ENCODE assay signal across 9 cellular contexts in the genomic region with DNA sequence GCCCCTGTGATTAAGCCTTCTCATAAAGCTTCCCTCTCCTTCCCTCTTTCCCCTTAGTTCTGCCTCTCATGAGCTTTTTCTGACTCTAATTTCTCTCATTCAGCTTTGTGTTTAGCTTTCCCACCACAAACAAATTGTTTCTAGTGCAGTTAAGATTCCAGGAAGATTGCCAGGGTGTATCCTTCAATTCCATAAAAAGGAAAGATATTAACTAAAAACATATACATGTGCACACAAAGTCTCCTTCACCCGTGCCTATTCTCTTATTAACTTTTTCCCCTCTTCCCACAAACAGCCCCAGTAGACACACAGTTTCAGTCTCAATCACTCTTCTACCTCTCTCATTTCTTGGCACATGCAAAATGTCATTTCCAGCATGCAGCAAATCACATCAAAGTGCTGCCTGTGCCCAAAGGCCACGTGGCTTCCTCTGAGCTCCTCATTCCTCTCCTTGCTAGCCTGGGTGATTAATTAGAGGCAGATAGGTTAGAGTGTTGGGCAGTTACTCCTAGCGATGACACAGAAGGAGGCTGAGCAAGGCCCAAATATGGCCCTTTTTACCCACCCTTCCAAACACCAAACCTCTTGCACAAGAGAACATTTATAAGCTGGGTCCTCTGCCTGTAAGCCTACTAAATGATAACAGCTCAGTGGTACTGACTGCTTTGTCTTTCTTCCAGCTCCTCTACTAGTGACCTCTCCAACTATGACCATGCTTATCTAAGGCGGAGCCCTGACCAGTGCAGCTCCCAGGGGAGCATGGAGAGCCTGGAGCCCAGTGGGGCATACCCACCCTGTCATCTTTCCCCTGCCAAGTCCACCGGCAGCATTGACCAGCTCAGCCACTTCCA.
DNase-seq lines count a peak whose midpoint lies in the region; ATAC-seq and TF ChIP-seq lines count a peak whose summit lies in the region.
"Had no signal": no experiment of that assay in that cellular context is flagged by ENCODE, and none has a peak within 500 bp of the region (broad histone marks: within the 10 kb centered on the region; RNA-seq: fewer than 3 reads in every experiment).

No MANE protein-coding gene starts in this region.

- CTCF ChIA-PET in GM10248 (lab: Yijun Ruan, JAX) = interaction anchor here (0.8 to 1.8 kb wide), 9 partner anchors 9 to 227 kb away, joined by 3 to 6 read pairs (median 3); no protein-coding TSS in a partner anchor

- peaks cover 34% of the 10 kb centered on the region for H3K4me1 ChIP-seq in rectal smooth muscle tissue (ENCODE audit: control insufficient read depth, insufficient read depth, low read length)

- peak; percentile 28 for DNase-seq in GM10248 (ENCODE audit: extremely low spot score)
- DNase-seq in epithelial cell of esophagus (ENCODE audit: low read depth) = peak; percentile 37
- no peak for DNase-seq in cortex of kidney (lab: John Stamatoyannopoulos, UW)
- DNase-seq in superior temporal gyrus (ENCODE audit: extremely low spot score) = no peak
- no peak for DNase-seq in NCI-H2171 treated with DMSO at 0.1 percent for 48 hours (lab: John Stamatoyannopoulos, UW)
- DNase-seq: activated naive CD4-positive, alpha-beta T cell treated with Interleukin-2 at 50 U/mL for 16 hours had no signal

- TF ChIP-seq CTCF in GM10248 (IDR thresholded peaks at IDR 0.05; ENCODE audit: control extremely low read depth, extremely low read depth, low read depth, missing control alignments) (no peak), epithelial cell of esophagus (IDR thresholded peaks at IDR 0.05; ENCODE audit: insufficient read depth, low read depth, low read length, missing control alignments) (no peak)

- H3K9ac ChIP-seq in rectal smooth muscle tissue (ENCODE audit: low read length) = no peak overlapping the region

- ATAC-seq in HG03378 (IDR thresholded peaks at IDR 0.05; ENCODE audit: unreplicated experiment) (peak; percentile 82), GM18520 (IDR thresholded peaks at IDR 0.05; ENCODE audit: unreplicated experiment) (no peak)

- POLR2A ChIA-PET in GM10248 (lab: Yijun Ruan, JAX) = no interaction called here

- peaks cover 10% of the 10 kb centered on the region for H3K36me3 ChIP-seq in rectal smooth muscle tissue (ENCODE audit: control insufficient read depth, insufficient read depth, low read length)

- H3K4me3 ChIP-seq in epithelial cell of esophagus (ENCODE audit: low read length) (no peak overlapping the region), rectal smooth muscle tissue (ENCODE audit: low read length) (no peak overlapping the region)

- peak overlapping the region; percentile 97 for H3K27ac ChIP-seq in rectal smooth muscle tissue (ENCODE audit: low read depth, low read length)

- no peaks in the 10 kb centered on the region for H3K27me3 ChIP-seq in rectal smooth muscle tissue (ENCODE audit: control insufficient read depth, insufficient read depth, low read length)

Comparison
In these comparisons a context has a peak if more than half of its experiments do, and no peak if none do; other contexts are left out.
1. DNase-seq: peak in GM10248 (single experiment) and epithelial cell of esophagus (single experiment); none in cortex of kidney (single experiment), superior temporal gyrus (single experiment) and NCI-H2171 treated with DMSO at 0.1 percent for 48 hours (single experiment).